Comparison of ENCODE assay signal across 35 cellular contexts in genomic region chr13:34935841-34936240, GRCh38.
"Had no signal": no experiment of that assay in that cellular context is flagged by ENCODE, and none has a peak within 500 bp of the region (broad histone marks: within the 10 kb centered on the region; RNA-seq: fewer than 3 reads in every experiment).

No MANE protein-coding gene starts in this region.

- H3K27ac ChIP-seq: ascending aorta, cardiac muscle cell, colonic mucosa, WERI-Rb-1 had no signal

- H3K4me3 ChIP-seq: ascending aorta, cardiac muscle cell, colonic mucosa had no signal

- H3K4me3 Mint-ChIP-seq: activated B cell treated with CpG ODN at 0.5 μM for 24 hours; activated CD4-positive, alpha-beta memory T cell treated with anti-CD3 and anti-CD28 coated beads for 36 hours; activated CD4-positive, alpha-beta T cell treated with anti-CD3 and anti-CD28 coated beads, Interleukin-2, amount 10 ng/mL, durations not matched to agents 24 days and 14 days; activated CD8-positive, alpha-beta T cell treated with anti-CD3 and anti-CD28 coated beads for 36 hours; activated naive CD4-positive, alpha-beta T cell treated with anti-CD3 and anti-CD28 coated beads, Interleukin-2, amount 10 ng/mL, durations not matched to agents 7 days and 5 days; activated naive CD4-positive, alpha-beta T cell treated with anti-CD3 and anti-CD28 coated beads, Interleukin-2, amount 50 U/mL, for 24 hours; activated naive CD8-positive, alpha-beta T cell; activated naive CD8-positive, alpha-beta T cell treated with anti-CD3 and anti-CD28 coated beads, Interleukin-2, amount 10 ng/mL, durations not matched to agents 7 days and 5 days; activated naive CD8-positive, alpha-beta T cell treated with anti-CD3 and anti-CD28 coated beads, Interleukin-2, amount 50 U/mL, for 24 hours; activated T-cell treated with anti-CD3 and anti-CD28 coated beads, Interleukin-2, amount 50 U/mL, for 4 hours; central memory CD8-positive, alpha-beta T cell; T-helper 1 cell treated with Interleukin-12 subunit alpha and Interleukin-12 subunit beta and Interleukin-4 antibody, amounts not matched to agents 30 μg/mL and 1 μg/mL, for 36 hours; T-helper 2 cell treated with Interferon-gamma antibody and Interleukin-4, amounts not matched to agents 5 μg/mL and 100 μg/mL, for 36 hours had no signal

- H3K4me1 ChIP-seq: ascending aorta, colonic mucosa had no signal

- H3K4me1 Mint-ChIP-seq: activated B cell treated with CpG ODN at 0.5 μM for 24 hours; activated CD4-positive, alpha-beta T cell treated with anti-CD3 and anti-CD28 coated beads, Interleukin-2, amount 10 ng/mL, durations not matched to agents 24 days and 14 days; activated naive CD4-positive, alpha-beta T cell treated with anti-CD3 and anti-CD28 coated beads, Interleukin-2, amount 10 ng/mL, durations not matched to agents 7 days and 5 days; activated naive CD4-positive, alpha-beta T cell treated with anti-CD3 and anti-CD28 coated beads, Interleukin-2, amount 50 U/mL, for 24 hours; activated naive CD8-positive, alpha-beta T cell treated with anti-CD3 and anti-CD28 coated beads, Interleukin-2, amount 10 ng/mL, durations not matched to agents 7 days and 5 days; activated naive CD8-positive, alpha-beta T cell treated with anti-CD3 and anti-CD28 coated beads, Interleukin-2, amount 50 U/mL, for 24 hours; central memory CD8-positive, alpha-beta T cell had no signal

- DNase-seq: activated B cell treated with CpG ODN at 0.5 μM for 24 hours; activated CD4-positive, alpha-beta memory T cell treated with anti-CD3 and anti-CD28 coated beads for 36 hours; activated CD4-positive, alpha-beta T cell treated with anti-CD3 and anti-CD28 coated beads for 4 hours; activated CD4-positive, alpha-beta T cell treated with anti-CD3 and anti-CD28 coated beads, Interleukin-2, amount 10 ng/mL, durations not matched to agents 24 days and 14 days; activated CD4-positive, alpha-beta T cell treated with anti-CD3 and anti-CD28 coated beads, Interleukin-2, amount 50 U/mL, for 1 hour; activated CD4-positive, alpha-beta T cell treated with anti-CD3 and anti-CD28 coated beads, Interleukin-2, amount 50 U/mL, for 4 hours; activated CD4-positive, CD25-positive, alpha-beta regulatory T cell treated with anti-CD3 and anti-CD28 coated beads, Interleukin-2, amount 50 U/mL, for 72 hours; activated CD8-positive, alpha-beta memory T cell treated with anti-CD3 and anti-CD28 coated beads, Interleukin-2, amount 50 U/mL, for 4 hours; activated CD8-positive, alpha-beta T cell treated with anti-CD3 and anti-CD28 coated beads for 36 hours; activated effector memory CD4-positive, alpha-beta T cell treated with Interleukin-2 at 50 U/mL for 16 hours; activated gamma-delta T cell; activated naive CD4-positive, alpha-beta T cell treated with anti-CD3 and anti-CD28 coated beads, Interleukin-2, amount 10 ng/mL, durations not matched to agents 7 days and 5 days; activated naive CD4-positive, alpha-beta T cell treated with Interleukin-2 at 50 U/mL for 16 hours; activated naive CD8-positive, alpha-beta T cell treated with anti-CD3 and anti-CD28 coated beads, Interleukin-2, amount 10 ng/mL, durations not matched to agents 7 days and 5 days; activated naive CD8-positive, alpha-beta T cell treated with anti-CD3 and anti-CD28 coated beads, Interleukin-2, amount 50 U/mL, for 24 hours; activated T-cell treated with anti-CD3 and anti-CD28 coated beads for 4 hours; activated T-cell treated with anti-CD3 and anti-CD28 coated beads, Interleukin-2, amount 50 U/mL, for 1 hour; activated T-cell treated with anti-CD3 and anti-CD28 coated beads, Interleukin-2, amount 50 U/mL, for 4 hours; amygdala; anterior cingulate cortex; caudate nucleus; cerebellar nuclear complex; colonic mucosa; T-helper 2 cell; T-helper 9 cell; WERI-Rb-1 had no signal

- H3K9me3 ChIP-seq: ascending aorta, colonic mucosa had no signal

- H3K27me3 ChIP-seq: ascending aorta, cardiac muscle cell, colonic mucosa had no signal

- H3K36me3 Mint-ChIP-seq: activated CD4-positive, alpha-beta memory T cell treated with anti-CD3 and anti-CD28 coated beads for 36 hours; activated naive CD4-positive, alpha-beta T cell treated with anti-CD3 and anti-CD28 coated beads, Interleukin-2, amount 10 ng/mL, durations not matched to agents 7 days and 5 days; activated naive CD4-positive, alpha-beta T cell treated with anti-CD3 and anti-CD28 coated beads, Interleukin-2, amount 50 U/mL, for 24 hours; activated naive CD8-positive, alpha-beta T cell; activated naive CD8-positive, alpha-beta T cell treated with anti-CD3 and anti-CD28 coated beads, Interleukin-2, amount 10 ng/mL, durations not matched to agents 7 days and 5 days; brain had no signal

- H3K27ac Mint-ChIP-seq: activated B cell treated with CpG ODN at 0.5 μM for 24 hours; activated CD4-positive, alpha-beta memory T cell treated with anti-CD3 and anti-CD28 coated beads for 36 hours; activated CD4-positive, alpha-beta T cell treated with anti-CD3 and anti-CD28 coated beads, Interleukin-2, amount 10 ng/mL, durations not matched to agents 24 days and 14 days; activated CD8-positive, alpha-beta T cell treated with anti-CD3 and anti-CD28 coated beads for 36 hours; activated naive CD4-positive, alpha-beta T cell treated with anti-CD3 and anti-CD28 coated beads, Interleukin-2, amount 10 ng/mL, durations not matched to agents 7 days and 5 days; activated naive CD4-positive, alpha-beta T cell treated with anti-CD3 and anti-CD28 coated beads, Interleukin-2, amount 50 U/mL, for 24 hours; activated naive CD8-positive, alpha-beta T cell; activated naive CD8-positive, alpha-beta T cell treated with anti-CD3 and anti-CD28 coated beads, Interleukin-2, amount 10 ng/mL, durations not matched to agents 7 days and 5 days; activated naive CD8-positive, alpha-beta T cell treated with anti-CD3 and anti-CD28 coated beads, Interleukin-2, amount 50 U/mL, for 24 hours; activated T-helper 2 cell treated with anti-CD3 and anti-CD28 coated beads, Interferon-gamma antibody, Interleukin-2, Interleukin-4, amounts not matched to agents 10 μg/mL and 5 μg/mL and 100 μg/mL, durations not matched to agents 14 hours and 24 hours and 36 hours; brain; T-helper 1 cell treated with Interleukin-12 subunit alpha and Interleukin-12 subunit beta and Interleukin-4 antibody, amounts not matched to agents 30 μg/mL and 1 μg/mL, for 36 hours; T-helper 2 cell treated with Interferon-gamma antibody and Interleukin-4, amounts not matched to agents 5 μg/mL and 100 μg/mL, for 36 hours had no signal

- H3K36me3 ChIP-seq: ascending aorta, cardiac muscle cell, colonic mucosa, WERI-Rb-1 had no signal

- H3K9me3 Mint-ChIP-seq: activated B cell treated with CpG ODN at 0.5 μM for 24 hours; activated CD4-positive, alpha-beta memory T cell treated with anti-CD3 and anti-CD28 coated beads for 36 hours; activated CD8-positive, alpha-beta T cell treated with anti-CD3 and anti-CD28 coated beads for 36 hours; activated naive CD4-positive, alpha-beta T cell treated with anti-CD3 and anti-CD28 coated beads, Interleukin-2, amount 10 ng/mL, durations not matched to agents 7 days and 5 days; activated naive CD4-positive, alpha-beta T cell treated with anti-CD3 and anti-CD28 coated beads, Interleukin-2, amount 50 U/mL, for 24 hours; activated naive CD8-positive, alpha-beta T cell treated with anti-CD3 and anti-CD28 coated beads, Interleukin-2, amount 10 ng/mL, durations not matched to agents 7 days and 5 days; activated T-cell treated with anti-CD3 and anti-CD28 coated beads, Interleukin-2, amount 50 U/mL, for 4 hours; activated T-helper 2 cell treated with anti-CD3 and anti-CD28 coated beads, Interferon-gamma antibody, Interleukin-2, Interleukin-4, amounts not matched to agents 10 μg/mL and 5 μg/mL and 100 μg/mL, durations not matched to agents 14 hours and 24 hours and 36 hours; T-helper 1 cell treated with Interleukin-12 subunit alpha and Interleukin-12 subunit beta and Interleukin-4 antibody, amounts not matched to agents 30 μg/mL and 1 μg/mL, for 36 hours; T-helper 2 cell treated with Interferon-gamma antibody and Interleukin-4, amounts not matched to agents 5 μg/mL and 100 μg/mL, for 36 hours had no signal

- ATAC-seq: activated CD8-positive, alpha-beta T cell treated with anti-CD3 and anti-CD28 coated beads for 36 hours; activated naive CD8-positive, alpha-beta T cell treated with anti-CD3 and anti-CD28 coated beads, Interleukin-2, amount 50 U/mL, for 24 hours; activated T-cell treated with anti-CD3 and anti-CD28 coated beads, Interleukin-2, amount 50 U/mL, for 4 hours had no signal
